In the genomic region with DNA sequence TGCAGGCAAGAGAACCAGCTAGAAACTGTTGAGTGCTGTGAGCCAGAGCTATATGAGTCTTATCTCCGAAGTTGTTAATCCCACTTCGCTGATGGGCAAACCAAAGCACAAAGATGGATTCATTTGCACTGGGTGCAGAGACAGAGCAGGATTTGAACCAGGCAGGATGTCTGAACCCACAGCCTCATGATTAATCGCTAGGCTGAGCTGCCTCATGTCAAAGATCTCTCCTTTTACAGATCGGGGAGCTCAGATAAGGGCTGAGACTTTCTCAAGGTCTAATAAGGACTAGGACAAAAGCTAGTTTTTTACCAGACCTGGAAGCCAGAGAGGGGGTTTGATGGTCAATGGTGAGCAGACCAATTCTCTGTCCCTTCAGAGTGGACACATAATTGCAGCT, we compare ENCODE assay signal across 21 cellular contexts. TPM values are rescaled to one million over a fixed set of nuclear protein-coding genes. Genes with fewer than 3 reads are reported as not detected.
A peak's percentile ranks its signal among the peaks of the same experiment; 100 is the strongest.
DNase-seq lines count a peak whose midpoint lies in the region; ATAC-seq, FAIRE-seq and TF ChIP-seq lines count a peak whose summit lies in the region.
"Had no signal": no experiment of that assay in that cellular context is flagged by ENCODE, and none has a peak within 500 bp of the region (broad histone marks: within the 10 kb centered on the region; RNA-seq: fewer than 3 reads in every experiment).

No MANE protein-coding gene starts in this region.

- no peak overlapping the region for H3K9ac ChIP-seq in BLaER1

- H3K4me1 ChIP-seq in BLaER1 (peaks cover 52% of the 10 kb centered on the region), vagina (no peaks in the 10 kb centered on the region)

- H3K4me3 ChIP-seq in BLaER1 = no peak overlapping the region
- H3K4me3 ChIP-seq in vagina = no peak overlapping the region
- H3K4me3 ChIP-seq: GM12878, GM23338 had no signal

- H4K20me1 ChIP-seq in BLaER1 = no peaks in the 10 kb centered on the region

- FAIRE-seq in GM12891 (lab: Jason Lieb, UNC) = peak; percentile 48
- FAIRE-seq: A204.1, G401.6, GM12878, GM18507 had no signal

- H3K27me3 ChIP-seq in BLaER1 = no peaks in the 10 kb centered on the region
- no peaks in the 10 kb centered on the region for H3K27me3 ChIP-seq in vagina

- H3K9me3 ChIP-seq in BLaER1 (no peaks in the 10 kb centered on the region), vagina (no peaks in the 10 kb centered on the region)

- DNase-seq in GM12891 (ENCODE audit: insufficient read length, low spot score) = no peak
- DNase-seq in amniotic epithelial cell (ENCODE audit: low read depth) = peak; percentile 66
- DNase-seq in vagina (ENCODE audit: extremely low spot score in 2 of 2) = no peak
- no peak for DNase-seq in substantia nigra (lab: John Stamatoyannopoulos, UW)
- DNase-seq in activated CD4-positive, alpha-beta T cell treated with anti-CD3 and anti-CD28 coated beads for 1 hour = no peak
- DNase-seq: C1 segment of cervical spinal cord; Calu3; CD4-positive, alpha-beta memory T cell; COR-L47; DMS53; DMS79 treated with DMSO at 0.1 percent for 48 hours; H9 had no signal

- intact Hi-C loops in vagina (cut with DNase I) = no loop called here

- TF ChIP-seq POLR2A in GM12891 (IDR thresholded peaks at IDR 0.05; ENCODE audit: low read depth, low read length) (no peak), vagina (IDR thresholded peaks at IDR 0.05) (no peak)

- H3K36me3 ChIP-seq in BLaER1 (no peaks in the 10 kb centered on the region), vagina (no peaks in the 10 kb centered on the region)

- TF ChIP-seq CTCF in vagina (IDR thresholded peaks at IDR 0.05) = no peak

- H3K27ac ChIP-seq in BLaER1 (no peak overlapping the region), vagina (peak overlapping the region; percentile 20), substantia nigra (ENCODE audit: low read depth, low read length, poor library complexity, severe bottlenecking) (no peak overlapping the region)
- H3K27ac ChIP-seq: 22Rv1 had no signal

- 0 out of 2 replicates have a peak overlapping the region, but pooled peaks have one; percentile 24 for H3K4me2 ChIP-seq in BLaER1
- H3K4me2 ChIP-seq: GM23338 had no signal

- no peak for ATAC-seq in HG02588 (IDR thresholded peaks at IDR 0.05; ENCODE audit: unreplicated experiment)
- ATAC-seq: GM12878, GM23338, HCT116 had no signal

TF ChIP-seq in GM12891, 5 proteins besides CTCF, POLR2A, EP300 and RAD21:
- TF ChIP-seq SPI1 (IDR thresholded peaks at IDR 0.05; ENCODE audit: low read depth, low read length) = no peak

RNA-seq across cellular contexts. Expression of a gene that starts 51.5 kb away (rescaled TPM):
- polyA plus RNA-seq in GM12891 (2012; ENCODE audit: low read depth, missing spikeins) = 11.9 TPM
- 7.4 TPM for total RNA-seq in vagina

RNA-seq across cellular contexts. Expression of a gene that starts 56.2 kb away (rescaled TPM):
- 0.58 TPM for polyA plus RNA-seq in GM12891 (2012; ENCODE audit: low read depth, missing spikeins)
- total RNA-seq in vagina = 128 TPM
